7 cellular contexts compared by ENCODE assay signal in genomic region chr19:38557205-38557799, GRCh38.
DNase-seq lines count a peak whose midpoint lies in the region; ATAC-seq, FAIRE-seq and TF ChIP-seq lines count a peak whose summit lies in the region.

No MANE protein-coding gene starts in this region.

- H3K9ac ChIP-seq in mesendoderm (ENCODE audit: low read length) = no peak overlapping the region

- H3K56ac ChIP-seq in mesendoderm (ENCODE audit: low read length) = no peak overlapping the region

- no peak overlapping the region for H3K23ac ChIP-seq in mesendoderm (ENCODE audit: low read length)

- TF ChIP-seq CTCF in Panc1 (IDR thresholded peaks at IDR 0.05) = no peak

- H2AK5ac ChIP-seq in mesendoderm (ENCODE audit: low read length) = no peak overlapping the region

- H2BK15ac ChIP-seq in mesendoderm (replicated peaks; ENCODE audit: low read depth) = no peak overlapping the region

- H2BK5ac ChIP-seq in mesendoderm (ENCODE audit: low read length) = no peak overlapping the region

- in situ Hi-C loops in Panc1 (cut with HindIII; ENCODE audit: low pct_unique_long_range_greater_than_20kb, low sequenced_read_pairs) = no loop called here

- intact Hi-C loops in Panc1 (cut with micrococcal nuclease; ENCODE audit: unreplicated experiment) = loop anchor here (5.0 kb wide), 1 partner anchor 75 kb away; no protein-coding TSS in a partner anchor

- no peak overlapping the region for H4K8ac ChIP-seq in mesendoderm (ENCODE audit: low read depth, low read length)

- H3K79me2 ChIP-seq in mesendoderm (ENCODE audit: control insufficient read depth, insufficient read depth, low read length) = no peaks in the 10 kb centered on the region

- no CpG with 5 or more reads among the region's 12 CpGs for WGBS in mesendoderm (ENCODE audit: extremely low coverage, insufficient coverage, low lambda C conversion rate)

- no peak overlapping the region for H3K18ac ChIP-seq in mesendoderm (ENCODE audit: low read length)

- POLR2A ChIA-PET in Panc1 (lab: Charles Lee) = interaction anchor here (0.6 kb wide), 2 partner anchors 43 to 1770 kb away, joined by 3 to 4 read pairs; no protein-coding TSS in a partner anchor

- H3K27ac ChIP-seq in Panc1 (ENCODE audit: low read length) = no peak overlapping the region
- no peak overlapping the region for H3K27ac ChIP-seq in mesendoderm (ENCODE audit: low read depth, low read length)

- no peaks in the 10 kb centered on the region for H3K9me3 ChIP-seq in Panc1 (ENCODE audit: control insufficient read depth, insufficient read depth, low read depth, low read length)

- ATAC-seq in GM21825 (IDR thresholded peaks at IDR 0.05; ENCODE audit: unreplicated experiment) (peak; percentile 52), Panc1 (peak; percentile 61)

- no TSS peak for BruUV-seq in Panc1 (replicated peaks; lab: Mats Ljungman, UMichigan)

- H3K36me3 ChIP-seq in Panc1 (ENCODE audit: control insufficient read depth, insufficient read depth, low read length) (no peaks in the 10 kb centered on the region), mesendoderm (ENCODE audit: control insufficient read depth, insufficient read depth, low read length) (no peaks in the 10 kb centered on the region)

- no peaks in the 10 kb centered on the region for H3K27me3 ChIP-seq in Panc1 (ENCODE audit: control insufficient read depth, insufficient read depth, low read length)
- no peaks in the 10 kb centered on the region for H3K27me3 ChIP-seq in mesendoderm (ENCODE audit: insufficient read depth, low read length, poor library complexity)

- no peak overlapping the region for H2BK120ac ChIP-seq in mesendoderm (ENCODE audit: low read depth, low read length)

- no peak overlapping the region for H3K4me2 ChIP-seq in mesendoderm (ENCODE audit: low read length)

- no peak overlapping the region for H4K5ac ChIP-seq in mesendoderm (ENCODE audit: low read length)

- peak; percentile 92 for FAIRE-seq in GM18507 (lab: Jason Lieb, UNC)

- CTCF ChIA-PET in Panc1 (lab: Charles Lee) = interaction anchor here (0.6 to 2.3 kb wide), 8 partner anchors 16 to 86 kb away, joined by 3 to 16 read pairs (median 5); partner anchors contain the start of gene EIF3K

- DNase-seq in GM18507 (ENCODE audit: extremely low spot score, insufficient read length, low read depth) (peak; percentile 39), Panc1 (ENCODE audit: low read depth, low spot score) (no peak), mesendoderm (peak; percentile 25), amniotic stem cell (lab: John Stamatoyannopoulos, UW) (no peak), cerebellar cortex (ENCODE audit: low spot score) (no peak), mucosa of gallbladder (ENCODE audit: low spot score) (no peak)

- H3K4me3 ChIP-seq in Panc1 (ENCODE audit: low read depth in 2 of 2, low read length in 2 of 2) (no peak overlapping the region), mesendoderm (ENCODE audit: low read length) (no peak overlapping the region)

- no peaks in the 10 kb centered on the region for H3K4me1 ChIP-seq in Panc1 (ENCODE audit: control insufficient read depth, insufficient read depth, low read length)
- H3K4me1 ChIP-seq in mesendoderm (ENCODE audit: control insufficient read depth, low read depth, low read length) = no peaks in the 10 kb centered on the region

- H3K4ac ChIP-seq in mesendoderm (ENCODE audit: low read depth, low read length) = no peak overlapping the region

- no peaks in the 10 kb centered on the region for H3K79me1 ChIP-seq in mesendoderm (ENCODE audit: low read length)

Comparison
In these comparisons a context has a peak if more than half of its experiments do, and no peak if none do; other contexts are left out.
1. DNase-seq: peak in GM18507 (single experiment) and mesendoderm (single experiment); none in Panc1 (single experiment), amniotic stem cell (single experiment), cerebellar cortex (single experiment) and mucosa of gallbladder (single experiment).